Comparison of ENCODE assay signal across 1 cellular context in the genomic region with DNA sequence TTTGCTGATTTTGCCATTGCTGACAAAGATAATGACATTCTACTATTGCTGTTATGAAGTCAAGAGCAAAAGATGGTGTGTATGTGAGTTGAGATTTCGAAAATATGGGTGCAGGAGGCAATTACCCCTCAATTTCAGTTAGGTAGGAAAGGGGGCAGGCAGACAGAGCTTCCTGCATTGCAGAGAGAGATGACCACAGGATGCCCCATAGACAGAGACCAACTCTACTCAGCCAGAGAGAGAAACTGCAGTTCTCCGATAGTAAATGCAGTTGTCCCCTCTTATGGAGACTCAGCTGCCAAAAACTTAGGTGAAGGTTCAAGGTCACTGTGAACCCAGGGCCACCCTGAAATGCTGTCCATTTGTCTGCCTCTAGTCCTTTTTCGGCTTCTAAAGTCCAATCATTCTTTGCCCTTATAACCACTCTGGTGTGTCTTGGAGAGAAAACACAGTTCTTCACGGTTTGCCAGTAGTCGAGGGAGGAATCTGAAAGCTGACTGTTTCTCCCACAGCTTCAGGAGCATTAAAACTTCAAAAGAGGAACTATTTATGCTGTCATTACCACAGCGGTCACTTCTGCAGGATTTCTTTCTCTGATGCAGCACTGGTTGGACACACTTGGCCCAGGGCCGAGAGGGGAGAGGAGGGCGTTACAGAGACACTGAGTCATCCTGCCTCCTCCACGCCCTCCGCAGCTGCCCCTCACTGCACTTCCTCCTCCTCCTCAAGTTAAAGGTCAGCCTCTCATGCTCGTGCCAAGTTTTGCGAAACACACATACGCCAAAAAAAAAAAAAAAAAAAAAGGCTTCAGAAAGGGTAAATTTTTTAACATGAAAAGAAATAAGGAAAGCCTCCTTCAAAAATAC.
TF ChIP-seq lines count a peak whose summit lies in the region.

No MANE protein-coding gene starts in this region.

TF ChIP-seq in GM12878, 131 proteins besides CTCF, POLR2A, EP300 and RAD21 (continued from another document):
- peak; percentile 48; the same call in 1 of the 2 replicates for TF ChIP-seq MTA2 (IDR thresholded peaks at IDR 0.05; ENCODE audit: low read depth)
- TF ChIP-seq SUZ12 (IDR thresholded peaks at IDR 0.05; ENCODE audit: unreplicated experiment) = no peak
- TF ChIP-seq JUNB (IDR thresholded peaks at IDR 0.05) = peak; percentile 16; the same call in 1 of the 2 replicates
- no peak for TF ChIP-seq FOXK2 (IDR thresholded peaks at IDR 0.05)
- TF ChIP-seq IKZF1 (conservative IDR thresholded peaks at IDR 0.05) = peak; percentile 67
- peak; percentile 29; the same call in 1 of the 2 replicates for TF ChIP-seq DPF2 (IDR thresholded peaks at IDR 0.05)
- TF ChIP-seq CBX5 (IDR thresholded peaks at IDR 0.05; ENCODE audit: low read depth) = no peak
- TF ChIP-seq, protein P1, sequence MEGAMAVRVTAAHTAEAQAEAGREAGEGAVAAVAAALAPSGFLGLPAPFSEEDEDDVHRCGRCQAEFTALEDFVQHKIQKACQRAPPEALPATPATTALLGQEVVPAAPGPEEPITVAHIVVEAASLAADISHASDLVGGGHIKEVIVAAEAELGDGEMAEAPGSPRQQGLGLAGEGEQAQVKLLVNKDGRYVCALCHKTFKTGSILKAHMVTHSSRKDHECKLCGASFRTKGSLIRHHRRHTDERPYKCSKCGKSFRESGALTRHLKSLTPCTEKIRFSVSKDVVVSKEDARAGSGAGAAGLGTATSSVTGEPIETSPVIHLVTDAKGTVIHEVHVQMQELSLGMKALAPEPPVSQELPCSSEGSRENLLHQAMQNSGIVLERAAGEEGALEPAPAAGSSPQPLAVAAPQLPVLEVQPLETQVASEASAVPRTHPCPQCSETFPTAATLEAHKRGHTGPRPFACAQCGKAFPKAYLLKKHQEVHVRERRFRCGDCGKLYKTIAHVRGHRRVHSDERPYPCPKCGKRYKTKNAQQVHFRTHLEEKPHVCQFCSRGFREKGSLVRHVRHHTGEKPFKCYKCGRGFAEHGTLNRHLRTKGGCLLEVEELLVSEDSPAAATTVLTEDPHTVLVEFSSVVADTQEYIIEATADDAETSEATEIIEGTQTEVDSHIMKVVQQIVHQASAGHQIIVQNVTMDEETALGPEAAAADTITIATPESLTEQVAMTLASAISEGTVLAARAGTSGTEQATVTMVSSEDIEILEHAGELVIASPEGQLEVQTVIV (IDR thresholded peaks at IDR 0.05; ENCODE audit: borderline replicate concordance, partially characterized antibody) = no peak
- TF ChIP-seq, protein P2, sequence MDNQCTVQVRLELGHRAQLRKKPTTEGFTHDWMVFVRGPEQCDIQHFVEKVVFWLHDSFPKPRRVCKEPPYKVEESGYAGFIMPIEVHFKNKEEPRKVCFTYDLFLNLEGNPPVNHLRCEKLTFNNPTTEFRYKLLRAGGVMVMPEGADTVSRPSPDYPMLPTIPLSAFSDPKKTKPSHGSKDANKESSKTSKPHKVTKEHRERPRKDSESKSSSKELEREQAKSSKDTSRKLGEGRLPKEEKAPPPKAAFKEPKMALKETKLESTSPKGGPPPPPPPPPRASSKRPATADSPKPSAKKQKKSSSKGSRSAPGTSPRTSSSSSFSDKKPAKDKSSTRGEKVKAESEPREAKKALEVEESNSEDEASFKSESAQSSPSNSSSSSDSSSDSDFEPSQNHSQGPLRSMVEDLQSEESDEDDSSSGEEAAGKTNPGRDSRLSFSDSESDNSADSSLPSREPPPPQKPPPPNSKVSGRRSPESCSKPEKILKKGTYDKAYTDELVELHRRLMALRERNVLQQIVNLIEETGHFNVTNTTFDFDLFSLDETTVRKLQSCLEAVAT (IDR thresholded peaks at IDR 0.05) = no peak
- TF ChIP-seq NR2C1 (IDR thresholded peaks at IDR 0.05) = peak; percentile 42; the same call in 1 of the 2 replicates
- TF ChIP-seq RBBP5 (conservative IDR thresholded peaks at IDR 0.05) = no peak
- no peak for TF ChIP-seq ZNF207 (IDR thresholded peaks at IDR 0.05; ENCODE audit: borderline replicate concordance)
- peak; percentile 28 for TF ChIP-seq SMAD1 (IDR thresholded peaks at IDR 0.05; ENCODE audit: low read depth, partially characterized antibody)
- TF ChIP-seq RUNX3 (IDR thresholded peaks at IDR 0.05; ENCODE audit: low read length) = peak; percentile 72
- no peak for TF ChIP-seq CHD1 (IDR thresholded peaks at IDR 0.05; ENCODE audit: low read depth, low read length)
- TF ChIP-seq MEF2A (IDR thresholded peaks at IDR 0.05; ENCODE audit: insufficient read depth, low read depth, low read length) = no peak
- TF ChIP-seq, protein P3, sequence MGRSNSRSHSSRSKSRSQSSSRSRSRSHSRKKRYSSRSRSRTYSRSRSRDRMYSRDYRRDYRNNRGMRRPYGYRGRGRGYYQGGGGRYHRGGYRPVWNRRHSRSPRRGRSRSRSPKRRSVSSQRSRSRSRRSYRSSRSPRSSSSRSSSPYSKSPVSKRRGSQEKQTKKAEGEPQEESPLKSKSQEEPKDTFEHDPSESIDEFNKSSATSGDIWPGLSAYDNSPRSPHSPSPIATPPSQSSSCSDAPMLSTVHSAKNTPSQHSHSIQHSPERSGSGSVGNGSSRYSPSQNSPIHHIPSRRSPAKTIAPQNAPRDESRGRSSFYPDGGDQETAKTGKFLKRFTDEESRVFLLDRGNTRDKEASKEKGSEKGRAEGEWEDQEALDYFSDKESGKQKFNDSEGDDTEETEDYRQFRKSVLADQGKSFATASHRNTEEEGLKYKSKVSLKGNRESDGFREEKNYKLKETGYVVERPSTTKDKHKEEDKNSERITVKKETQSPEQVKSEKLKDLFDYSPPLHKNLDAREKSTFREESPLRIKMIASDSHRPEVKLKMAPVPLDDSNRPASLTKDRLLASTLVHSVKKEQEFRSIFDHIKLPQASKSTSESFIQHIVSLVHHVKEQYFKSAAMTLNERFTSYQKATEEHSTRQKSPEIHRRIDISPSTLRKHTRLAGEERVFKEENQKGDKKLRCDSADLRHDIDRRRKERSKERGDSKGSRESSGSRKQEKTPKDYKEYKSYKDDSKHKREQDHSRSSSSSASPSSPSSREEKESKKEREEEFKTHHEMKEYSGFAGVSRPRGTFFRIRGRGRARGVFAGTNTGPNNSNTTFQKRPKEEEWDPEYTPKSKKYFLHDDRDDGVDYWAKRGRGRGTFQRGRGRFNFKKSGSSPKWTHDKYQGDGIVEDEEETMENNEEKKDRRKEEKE (IDR thresholded peaks at IDR 0.05) = no peak
- no peak for TF ChIP-seq PAX8 (IDR thresholded peaks at IDR 0.05)
- TF ChIP-seq SPI1 (IDR thresholded peaks at IDR 0.05; ENCODE audit: borderline replicate concordance, insufficient read depth, low read depth, low read length) = peak; percentile 65
- peak; percentile 76 for TF ChIP-seq ZNF384 (IDR thresholded peaks at IDR 0.05; ENCODE audit: borderline replicate concordance, low read depth, low read length)
- TF ChIP-seq, protein P4, sequence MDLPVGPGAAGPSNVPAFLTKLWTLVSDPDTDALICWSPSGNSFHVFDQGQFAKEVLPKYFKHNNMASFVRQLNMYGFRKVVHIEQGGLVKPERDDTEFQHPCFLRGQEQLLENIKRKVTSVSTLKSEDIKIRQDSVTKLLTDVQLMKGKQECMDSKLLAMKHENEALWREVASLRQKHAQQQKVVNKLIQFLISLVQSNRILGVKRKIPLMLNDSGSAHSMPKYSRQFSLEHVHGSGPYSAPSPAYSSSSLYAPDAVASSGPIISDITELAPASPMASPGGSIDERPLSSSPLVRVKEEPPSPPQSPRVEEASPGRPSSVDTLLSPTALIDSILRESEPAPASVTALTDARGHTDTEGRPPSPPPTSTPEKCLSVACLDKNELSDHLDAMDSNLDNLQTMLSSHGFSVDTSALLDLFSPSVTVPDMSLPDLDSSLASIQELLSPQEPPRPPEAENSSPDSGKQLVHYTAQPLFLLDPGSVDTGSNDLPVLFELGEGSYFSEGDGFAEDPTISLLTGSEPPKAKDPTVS (IDR thresholded peaks at IDR 0.05; ENCODE audit: low read depth, low read length) = no peak
- TF ChIP-seq TAF1 (IDR thresholded peaks at IDR 0.05; ENCODE audit: borderline replicate concordance, low read depth, low read length) = no peak
- 0 out of 2 replicates have a peak, but pooled peaks have one; percentile 20 for TF ChIP-seq PKNOX1 (IDR thresholded peaks at IDR 0.05)
- no peak for TF ChIP-seq ZNF24 (IDR thresholded peaks at IDR 0.05)
- TF ChIP-seq BCL11A (IDR thresholded peaks at IDR 0.05; ENCODE audit: low read depth, low read length) = no peak
- TF ChIP-seq TCF12 (IDR thresholded peaks at IDR 0.05; ENCODE audit: low read depth, low read length) = peak; percentile 72
- TF ChIP-seq E2F4 (IDR thresholded peaks at IDR 0.05; ENCODE audit: low read depth, low read length) = no peak
- TF ChIP-seq CREM (IDR thresholded peaks at IDR 0.05; ENCODE audit: low read depth) = no peak
- peak; percentile 61 to 76; a peak in 3 of 4 replicates for TF ChIP-seq IKZF2 (IDR thresholded peaks at IDR 0.05)
- TF ChIP-seq WRNIP1 (IDR thresholded peaks at IDR 0.05; ENCODE audit: borderline replicate concordance, low read depth, low read length) = no peak
- peak; percentile 50 for TF ChIP-seq ATF7 (IDR thresholded peaks at IDR 0.05; ENCODE audit: low read depth)
- TF ChIP-seq NBN (IDR thresholded peaks at IDR 0.05) = peak; percentile 47; the same call in 1 of the 2 replicates
- peak; percentile 73 for TF ChIP-seq NR2F1 (conservative IDR thresholded peaks at IDR 0.05)
- TF ChIP-seq POU2F2 (IDR thresholded peaks at IDR 0.05; ENCODE audit: borderline replicate concordance, low read depth, low read length) = no peak
